3 cellular contexts compared by ENCODE assay signal in genomic region chr1:73450668-73451067, GRCh38.
DNase-seq lines count a peak whose midpoint lies in the region; ATAC-seq, FAIRE-seq and TF ChIP-seq lines count a peak whose summit lies in the region.
"Not testable (repeated sequence)": the region's sequence is repeated elsewhere in the genome, so short reads cannot be mapped to it uniquely, and the experiment has no call there.

No MANE protein-coding gene starts in this region.

- H3K9me3 Mint-ChIP-seq in WTC11 = not testable (repeated sequence)

- not testable (repeated sequence) for H3K9me3 ChIP-seq in SK-N-MC (ENCODE audit: low read depth, low read length)

- not testable (repeated sequence) for H3K27me3 Mint-ChIP-seq in WTC11 (ENCODE audit: low read depth)

- peak; percentile 67 for FAIRE-seq in frontal cortex (lab: Jason Lieb, UNC)

- H3K27ac Mint-ChIP-seq in WTC11 = not testable (repeated sequence)

- H3K4me3 ChIP-seq in SK-N-MC = not testable (repeated sequence)

- CTCF ChIA-PET in WTC11 (lab: Charles Lee) = not testable (repeated sequence)

- not testable (repeated sequence) for TF ChIP-seq CTCF in WTC11 (IDR thresholded peaks at IDR 0.05)

- DNase-seq in SK-N-MC (ENCODE audit: low read depth, low spot score); WTC11 (ENCODE audit: low spot score); frontal cortex (ENCODE audit: low spot score in 2 of 2): not testable (repeated sequence)

- POLR2A ChIA-PET in WTC11 (lab: Charles Lee) = not testable (repeated sequence)

- H3K4me1 Mint-ChIP-seq in WTC11 = not testable (repeated sequence)

- ATAC-seq in WTC11 = not testable (repeated sequence)

- H3K9ac ChIP-seq in SK-N-MC (ENCODE audit: insufficient read length) = not testable (repeated sequence)

- H3K27ac ChIP-seq in SK-N-MC = peak overlapping the region; percentile 58; the same call in 1 of the 2 replicates

- not testable (repeated sequence) for H3K4me3 Mint-ChIP-seq in WTC11

- H3K36me3 ChIP-seq in SK-N-MC (ENCODE audit: insufficient read depth, low read length) = not testable (repeated sequence)

- not testable (repeated sequence) for H3K36me3 Mint-ChIP-seq in WTC11

TF ChIP-seq in WTC11, 78 proteins besides CTCF, POLR2A, EP300 and RAD21:
- peak; percentile 96 for TF ChIP-seq HMGA2 (CRISPR knock-in tag; IDR thresholded peaks at IDR 0.05)
